1 cellular context compared by ENCODE assay signal in the genomic region with DNA sequence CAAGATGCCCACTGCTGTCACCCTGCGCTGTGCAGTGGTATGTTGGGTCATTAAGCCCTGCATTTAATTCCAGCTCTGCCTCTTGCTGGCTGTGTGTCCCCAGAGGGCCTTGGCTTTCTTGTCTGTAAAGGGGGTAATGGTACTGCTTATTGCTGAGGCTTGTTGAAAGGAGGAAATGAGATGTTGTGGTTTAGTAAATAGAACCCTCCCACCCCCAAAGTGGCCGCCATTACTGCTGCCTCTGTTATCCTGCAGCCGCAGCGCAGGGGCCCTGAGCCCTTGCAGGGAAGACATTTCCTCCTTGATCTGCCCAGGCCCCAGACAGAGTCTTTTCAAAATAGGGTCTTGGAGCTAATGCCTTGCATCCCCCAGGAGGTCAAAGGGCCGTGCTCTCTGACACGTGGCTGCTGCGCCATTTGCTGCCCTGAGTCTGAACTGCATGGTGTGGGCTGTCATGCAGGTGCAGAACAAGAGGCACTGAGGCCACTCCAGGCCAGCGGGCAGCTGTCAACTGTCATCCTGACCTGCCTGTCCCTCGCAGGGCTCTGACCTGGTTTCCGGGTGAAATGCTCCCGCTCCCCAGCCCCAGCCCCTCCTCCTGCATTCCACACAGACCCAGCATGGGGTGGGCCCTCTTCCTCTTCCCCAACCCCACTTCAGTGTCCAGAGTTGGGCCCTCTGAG.
TF ChIP-seq lines count a peak whose summit lies in the region.

No MANE protein-coding gene starts in this region.

TF ChIP-seq in WTC11, 78 proteins besides CTCF, POLR2A, EP300 and RAD21 (continued from another document):
- TF ChIP-seq, protein P1, sequence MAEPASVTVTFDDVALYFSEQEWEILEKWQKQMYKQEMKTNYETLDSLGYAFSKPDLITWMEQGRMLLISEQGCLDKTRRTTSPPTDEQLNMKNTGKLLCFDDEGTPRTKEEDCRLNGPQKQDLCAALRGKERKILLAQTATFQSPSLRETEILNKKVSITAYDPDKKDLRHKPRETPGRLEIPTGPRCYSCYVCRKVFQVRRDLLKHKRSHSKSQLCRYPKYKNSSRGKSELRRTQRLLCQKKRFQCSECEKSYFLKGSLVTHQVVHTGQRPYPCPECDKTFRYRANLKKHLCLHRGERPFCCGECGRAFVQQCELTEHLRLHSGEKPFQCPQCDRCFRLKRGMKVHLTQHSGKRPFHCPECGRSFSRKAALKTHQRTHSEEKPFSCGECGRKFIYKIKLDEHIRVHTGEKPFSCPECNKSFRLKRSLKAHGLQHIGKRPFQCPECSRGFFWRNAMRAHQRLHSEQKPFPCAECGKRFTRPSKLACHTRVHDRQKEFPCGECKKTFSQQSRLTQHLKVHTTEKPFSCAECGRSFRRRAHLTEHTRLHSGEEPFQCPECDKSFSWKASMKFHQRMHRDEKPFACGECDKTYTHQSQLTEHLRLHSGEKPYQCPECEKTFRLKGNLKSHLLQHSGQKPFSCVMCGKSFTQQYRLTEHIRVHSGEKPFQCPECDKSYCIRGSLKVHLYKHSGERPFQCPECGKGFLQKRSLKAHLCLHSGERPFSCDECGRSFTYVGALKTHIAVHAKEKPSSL (CRISPR knock-in tag; conservative IDR thresholded peaks at IDR 0.05): no peak
- TF ChIP-seq USF1 (CRISPR knock-in tag; IDR thresholded peaks at IDR 0.05) (no peak), TP53 (CRISPR knock-in tag; IDR thresholded peaks at IDR 0.05) (no peak)
